ENCODE assay signal across 24 cellular contexts in the genomic region with DNA sequence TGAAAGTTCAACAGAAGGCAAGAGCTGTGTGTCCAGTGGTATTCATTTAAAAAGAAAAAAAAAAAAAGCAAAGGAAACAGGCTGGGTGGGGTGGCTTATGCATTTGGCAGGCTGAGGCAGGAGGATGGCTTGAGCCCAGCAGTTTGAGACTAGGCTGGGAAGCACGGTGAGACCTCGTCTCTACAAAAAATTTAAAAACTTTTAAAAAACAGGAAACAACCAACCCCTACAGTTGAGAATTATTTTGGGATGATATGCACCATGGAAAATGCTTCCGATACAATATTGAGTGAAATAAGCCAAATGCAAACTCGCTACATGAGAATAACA. TPM values are rescaled to one million over a fixed set of nuclear protein-coding genes. Genes with fewer than 3 reads are reported as not detected.
DNase-seq lines count a peak whose midpoint lies in the region; ATAC-seq and TF ChIP-seq lines count a peak whose summit lies in the region.
"Had no signal": no experiment of that assay in that cellular context is flagged by ENCODE, and none has a peak within 500 bp of the region (broad histone marks: within the 10 kb centered on the region; RNA-seq: fewer than 3 reads in every experiment).

No MANE protein-coding gene starts in this region.

- H4K20me1 ChIP-seq in neural progenitor cell (ENCODE audit: low read depth) = no peaks in the 10 kb centered on the region

- intact Hi-C loops in Right ventricle myocardium superior (cut with DNase I) (no loop called here), cardiac septum (cut with DNase I) (no loop called here), gastrocnemius medialis (cut with DNase I; ENCODE audit: low total_unique reads) (no loop called here)

- DNase-seq in Right ventricle myocardium superior (peak; percentile 71), cardiac septum (ENCODE audit: low spot score) (no peak), GM10248 (ENCODE audit: extremely low spot score) (no peak), neural progenitor cell (ENCODE audit: low spot score) (no peak), gastrocnemius medialis (no peak)
- DNase-seq: activated CD4-positive, alpha-beta T cell treated with anti-CD3 and anti-CD28 coated beads for 1 hour; activated naive CD4-positive, alpha-beta T cell; activated T-cell treated with anti-CD3 and anti-CD28 coated beads, Interleukin-2, amount 50 U/mL, for 24 hours; AML-193; brain microvascular endothelial cell; effector memory CD8-positive, alpha-beta T cell; KBM-7; mesendoderm; naive thymus-derived CD4-positive, alpha-beta T cell; NCI-H146; NCI-H510A; stomach; trophoblast cell had no signal

- H3K9me3 ChIP-seq in gastroesophageal sphincter (no peaks in the 10 kb centered on the region), muscle layer of colon (ENCODE audit: low read length) (no peaks in the 10 kb centered on the region), neural progenitor cell (ENCODE audit: low read depth) (no peaks in the 10 kb centered on the region), gastrocnemius medialis (no peaks in the 10 kb centered on the region)
- H3K9me3 ChIP-seq: SJSA1, stomach had no signal

- TF ChIP-seq EP300 in gastroesophageal sphincter (IDR thresholded peaks at IDR 0.05) = no peak

- CTCF ChIA-PET in GM10248 (lab: Yijun Ruan, JAX) = interaction anchor here (1.6 to 5.2 kb wide), 3 partner anchors 9 to 17 kb away, joined by 6 to 51 read pairs (median 39); no protein-coding TSS in a partner anchor

- H3K27ac ChIP-seq in gastroesophageal sphincter = peak overlapping the region in 3 of 4 donors; percentile 36 to 68 (median 59)
- H3K27ac ChIP-seq in muscle layer of colon (ENCODE audit: low read depth, low read length) = peak overlapping the region; percentile 12
- H3K27ac ChIP-seq in neural progenitor cell = no peak overlapping the region
- peak overlapping the region in 2 of 4 donors; percentile 44 to 50 for H3K27ac ChIP-seq in gastrocnemius medialis
- H3K27ac ChIP-seq: brain microvascular endothelial cell, SJSA1 had no signal

- no peaks in the 10 kb centered on the region for H3K9me3 Mint-ChIP-seq in neural progenitor cell
- H3K9me3 Mint-ChIP-seq: activated T-cell treated with anti-CD3 and anti-CD28 coated beads, Interleukin-2, amount 50 U/mL, for 24 hours; effector memory CD8-positive, alpha-beta T cell had no signal

- peaks cover 28% of the 10 kb centered on the region for H3K4me1 Mint-ChIP-seq in neural progenitor cell

- H3K36me3 Mint-ChIP-seq in neural progenitor cell = no peaks in the 10 kb centered on the region

- no peaks in the 10 kb centered on the region for H3K79me2 ChIP-seq in neural progenitor cell (ENCODE audit: low read depth)

- H3K27me3 ChIP-seq in gastroesophageal sphincter (no peaks in the 10 kb centered on the region), muscle layer of colon (ENCODE audit: control insufficient read depth in 1 of 2, insufficient read depth in 2 of 2, low read length in 2 of 2) (no peaks in the 10 kb centered on the region), neural progenitor cell (peaks cover 13% of the 10 kb centered on the region), gastrocnemius medialis (no peaks in the 10 kb centered on the region)
- H3K27me3 ChIP-seq: brain microvascular endothelial cell, SJSA1, stomach had no signal

- POLR2A ChIA-PET in GM10248 (lab: Yijun Ruan, JAX) = no interaction called here

- in situ Hi-C loops in gastrocnemius medialis (cut with MboI; ENCODE audit: low sequenced_read_pairs in 4 of 4) = no loop called here

- H3K4me3 Mint-ChIP-seq in neural progenitor cell = no peak overlapping the region
- H3K4me3 Mint-ChIP-seq: activated T-cell treated with anti-CD3 and anti-CD28 coated beads, Interleukin-2, amount 50 U/mL, for 24 hours; effector memory CD8-positive, alpha-beta T cell; naive thymus-derived CD4-positive, alpha-beta T cell had no signal

- H3K27ac Mint-ChIP-seq in neural progenitor cell = no peak overlapping the region
- H3K27ac Mint-ChIP-seq: activated T-cell treated with anti-CD3 and anti-CD28 coated beads, Interleukin-2, amount 50 U/mL, for 24 hours; effector memory CD8-positive, alpha-beta T cell; naive thymus-derived CD4-positive, alpha-beta T cell had no signal

- no peaks in the 10 kb centered on the region for H3F3A ChIP-seq in neural progenitor cell (ENCODE audit: low read depth)

- H2AFZ ChIP-seq in neural progenitor cell (replicated peaks) = no peak overlapping the region

- no peak overlapping the region for H3K9ac ChIP-seq in muscle layer of colon (ENCODE audit: low read length)
- H3K9ac ChIP-seq in neural progenitor cell = no peak overlapping the region

- 39 to 41% methylated on average over 4 of the region's 4 CpGs for WGBS in gastroesophageal sphincter (ENCODE audit: low coverage in 1 of 2), 2 donors

- no peak overlapping the region for H3K4me2 ChIP-seq in neural progenitor cell

- H3K27me3 Mint-ChIP-seq in neural progenitor cell (ENCODE audit: insufficient read depth, low read depth) = peaks cover 2% of the 10 kb centered on the region
- H3K27me3 Mint-ChIP-seq: effector memory CD8-positive, alpha-beta T cell had no signal

- ATAC-seq in Right ventricle myocardium superior (ENCODE audit: poor library complexity) (peak; percentile 32), gastroesophageal sphincter (no peak), gastrocnemius medialis (no peak), HG03457 (IDR thresholded peaks at IDR 0.05; ENCODE audit: unreplicated experiment) (no peak)
- ATAC-seq: effector memory CD8-positive, alpha-beta T cell; naive thymus-derived CD4-positive, alpha-beta T cell; Panc1; sciatic nerve had no signal

- H3K4me3 ChIP-seq in gastroesophageal sphincter = no peak overlapping the region
- H3K4me3 ChIP-seq in muscle layer of colon (ENCODE audit: low read depth in 1 of 2, low read length in 2 of 2) = no peak overlapping the region
- no peak overlapping the region for H3K4me3 ChIP-seq in neural progenitor cell
- no peak overlapping the region for H3K4me3 ChIP-seq in gastrocnemius medialis
- H3K4me3 ChIP-seq: SJSA1, stomach had no signal

- peaks cover 0 to 11% of the 10 kb centered on the region in 2 donors for H3K36me3 ChIP-seq in gastroesophageal sphincter
- peaks cover 5% of the 10 kb centered on the region for H3K36me3 ChIP-seq in muscle layer of colon (ENCODE audit: insufficient read depth, low read length)
- no peaks in the 10 kb centered on the region for H3K36me3 ChIP-seq in neural progenitor cell
- no peaks in the 10 kb centered on the region for H3K36me3 ChIP-seq in gastrocnemius medialis
- H3K36me3 ChIP-seq: brain microvascular endothelial cell, SJSA1 had no signal

- TF ChIP-seq CTCF in gastroesophageal sphincter (IDR thresholded peaks at IDR 0.05) = no peak
- no peak for TF ChIP-seq CTCF in GM10248 (IDR thresholded peaks at IDR 0.05; ENCODE audit: control extremely low read depth, extremely low read depth, low read depth, missing control alignments)
- no peak for TF ChIP-seq CTCF in neural progenitor cell (IDR thresholded peaks at IDR 0.05)
- TF ChIP-seq CTCF in gastrocnemius medialis (IDR thresholded peaks at IDR 0.05 in 4 of 5, conservative IDR thresholded peaks at IDR 0.05 in 1 of 5) = no peak

- TF ChIP-seq POLR2A in gastroesophageal sphincter (IDR thresholded peaks at IDR 0.05) (no peak), gastrocnemius medialis (IDR thresholded peaks at IDR 0.05) (no peak)

- peaks cover 0 to 37% (median 21%) of the 10 kb centered on the region in 3 donors for H3K4me1 ChIP-seq in gastroesophageal sphincter
- peaks cover 21% of the 10 kb centered on the region for H3K4me1 ChIP-seq in muscle layer of colon (ENCODE audit: insufficient read depth, low read length)
- peaks cover 11% of the 10 kb centered on the region for H3K4me1 ChIP-seq in neural progenitor cell
- H3K4me1 ChIP-seq in gastrocnemius medialis = peaks cover 7 to 22% of the 10 kb centered on the region in 2 donors

RNA-seq across cellular contexts. Expression of a gene that starts 31.2 kb away (rescaled TPM):
- 15.7 TPM for total RNA-seq in Right ventricle myocardium superior
- total RNA-seq in cardiac septum = 13.4 TPM
- 10 to 100 TPM; 34.6 to 53.8 (median 39.1) TPM for total RNA-seq in gastroesophageal sphincter
- 4.0 and 17.6 TPM in 2 replicates for total RNA-seq in neural progenitor cell (ENCODE audit: low replicate concordance)
- total RNA-seq in gastrocnemius medialis = 10 to 100 TPM in 1 of 4 donors, 1 to 10 TPM in 3; 3.0 to 15.2 (median 7.0) TPM

RNA-seq across cellular contexts. Expression of a gene that starts 44.3 kb away (rescaled TPM):
- total RNA-seq in Right ventricle myocardium superior = 60.2 TPM
- total RNA-seq in cardiac septum = 60.7 TPM
- 100 to 1,000 TPM in 3 of 4 donors, 10 to 100 TPM in 1; 78.8 to 143 (median 113) TPM for total RNA-seq in gastroesophageal sphincter
- 23.3 and 51.4 TPM in 2 replicates for total RNA-seq in neural progenitor cell (ENCODE audit: low replicate concordance)
- total RNA-seq in gastrocnemius medialis = 100 to 1,000 TPM; 114 to 179 (median 149) TPM
